Comparison of ENCODE assay signal across 23 cellular contexts in the genomic region with DNA sequence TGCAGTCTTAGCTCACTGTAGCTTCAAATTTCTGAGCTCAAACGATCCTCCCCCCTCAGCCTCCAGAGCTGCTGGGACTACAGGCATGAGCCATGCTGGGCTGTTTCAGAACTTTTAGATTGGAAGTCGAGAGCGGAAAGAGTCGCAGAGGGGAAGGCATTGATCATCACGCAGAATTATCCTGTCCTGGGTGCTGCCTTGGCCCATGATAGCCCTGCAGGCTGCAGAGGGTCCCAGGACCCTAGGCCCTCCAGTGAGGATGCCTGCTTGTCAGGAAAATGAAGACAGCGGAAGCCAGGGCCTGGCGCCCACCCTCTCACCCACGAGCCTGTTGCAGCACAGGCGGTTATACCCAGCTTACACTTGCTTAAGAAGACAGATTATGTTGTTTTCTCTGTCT. TPM values are rescaled to one million over a fixed set of nuclear protein-coding genes. Genes with fewer than 3 reads are reported as not detected.
DNase-seq lines count a peak whose midpoint lies in the region; ATAC-seq and TF ChIP-seq lines count a peak whose summit lies in the region.
"Had no signal": no experiment of that assay in that cellular context is flagged by ENCODE, and none has a peak within 500 bp of the region (broad histone marks: within the 10 kb centered on the region; RNA-seq: fewer than 3 reads in every experiment).

No MANE protein-coding gene starts in this region.

- H3K9me3 Mint-ChIP-seq in activated CD4-positive, alpha-beta T cell treated with anti-CD3 and anti-CD28 coated beads, Interleukin-2, amount 10 ng/mL, durations not matched to agents 24 days and 14 days: no peaks in the 10 kb centered on the region
- no peaks in the 10 kb centered on the region for H3K9me3 Mint-ChIP-seq in CD4-positive, alpha-beta T cell
- H3K9me3 Mint-ChIP-seq in activated naive CD8-positive, alpha-beta T cell treated with anti-CD3 and anti-CD28 coated beads for 36 hours: no peaks in the 10 kb centered on the region
- H3K9me3 Mint-ChIP-seq in natural killer cell: no peaks in the 10 kb centered on the region
- H3K9me3 Mint-ChIP-seq: brain, type B pancreatic cell had no signal

- POLR2A ChIA-PET in CD4-positive, alpha-beta T cell (lab: Charles Lee): interaction anchor here (2.1 to 2.3 kb wide), 2 partner anchors 10 to 75 kb away, joined by 9 to 18 read pairs; a partner anchor contains a TSS

- ATAC-seq in CD4-positive, alpha-beta T cell (ENCODE audit: poor library complexity): no peak
- ATAC-seq in natural killer cell (no peak), GM21360 (IDR thresholded peaks at IDR 0.05; ENCODE audit: unreplicated experiment) (no peak), HG03139 (IDR thresholded peaks at IDR 0.05; ENCODE audit: unreplicated experiment) (no peak)
- ATAC-seq: gastrocnemius medialis had no signal

- no peak for TF ChIP-seq CTCF in CD4-positive, alpha-beta T cell (IDR thresholded peaks at IDR 0.05)
- TF ChIP-seq CTCF in natural killer cell (IDR thresholded peaks at IDR 0.05): no peak

- DNase-seq in activated CD4-positive, alpha-beta T cell treated with anti-CD3 and anti-CD28 coated beads, Interleukin-2, amount 10 ng/mL, durations not matched to agents 24 days and 14 days: no peak
- no peak for DNase-seq in activated CD4-positive, alpha-beta T cell treated with anti-CD3 and anti-CD28 coated beads for 4 hours
- no peak for DNase-seq in CD4-positive, alpha-beta T cell
- no peak for DNase-seq in activated naive CD8-positive, alpha-beta T cell treated with anti-CD3 and anti-CD28 coated beads for 36 hours
- no peak for DNase-seq in natural killer cell
- DNase-seq in EL: no peak
- DNase-seq: activated CD4-positive, alpha-beta T cell treated with anti-CD3 and anti-CD28 coated beads for 48 hours; gastrocnemius medialis; hypothalamus; IMR-90; NCI-H1105; NCI-H2029 treated with DMSO at 0.1 percent for 48 hours; NCI-H345; NCI-H82; retina; SHP77 treated with DMSO at 0.1 percent for 48 hours; stimulated activated CD4-positive, alpha-beta T cell treated with anti-CD3 and anti-CD28 coated beads, Interleukin-4, amount 100 ng/mL, for 4 hours had no signal

- H3K27ac Mint-ChIP-seq in activated CD4-positive, alpha-beta T cell treated with anti-CD3 and anti-CD28 coated beads, Interleukin-2, amount 10 ng/mL, durations not matched to agents 24 days and 14 days: peak overlapping the region; percentile 10
- H3K27ac Mint-ChIP-seq in CD4-positive, alpha-beta T cell: peak overlapping the region; percentile 77
- H3K27ac Mint-ChIP-seq in activated naive CD8-positive, alpha-beta T cell treated with anti-CD3 and anti-CD28 coated beads for 36 hours: peak overlapping the region; percentile 57
- H3K27ac Mint-ChIP-seq in natural killer cell: peak overlapping the region; percentile 88 to 96
- H3K27ac Mint-ChIP-seq: B cell had no signal

- no peaks in the 10 kb centered on the region for H3K9me3 ChIP-seq in CD4-positive, alpha-beta T cell (ENCODE audit: control insufficient read depth, low read length)
- H3K9me3 ChIP-seq: esophagus muscularis mucosa, gastrocnemius medialis had no signal

- no peaks in the 10 kb centered on the region for H3K27me3 ChIP-seq in CD4-positive, alpha-beta T cell (ENCODE audit: control insufficient read depth, insufficient read depth, low read length)
- H3K27me3 ChIP-seq: esophagus muscularis mucosa, gastrocnemius medialis had no signal

- H3K27me3 Mint-ChIP-seq in activated CD4-positive, alpha-beta T cell treated with anti-CD3 and anti-CD28 coated beads, Interleukin-2, amount 10 ng/mL, durations not matched to agents 24 days and 14 days: no peaks in the 10 kb centered on the region
- H3K27me3 Mint-ChIP-seq in CD4-positive, alpha-beta T cell: no peaks in the 10 kb centered on the region
- no peaks in the 10 kb centered on the region for H3K27me3 Mint-ChIP-seq in activated naive CD8-positive, alpha-beta T cell treated with anti-CD3 and anti-CD28 coated beads for 36 hours
- H3K27me3 Mint-ChIP-seq in natural killer cell (ENCODE audit: low read depth in 2 of 2): no peaks in the 10 kb centered on the region
- H3K27me3 Mint-ChIP-seq: B cell, brain, type B pancreatic cell had no signal

- peaks cover 59% of the 10 kb centered on the region for H3K4me1 Mint-ChIP-seq in activated CD4-positive, alpha-beta T cell treated with anti-CD3 and anti-CD28 coated beads, Interleukin-2, amount 10 ng/mL, durations not matched to agents 24 days and 14 days
- peaks cover 83% of the 10 kb centered on the region for H3K4me1 Mint-ChIP-seq in CD4-positive, alpha-beta T cell (ENCODE audit: low read depth)
- peaks cover 56% of the 10 kb centered on the region for H3K4me1 Mint-ChIP-seq in activated naive CD8-positive, alpha-beta T cell treated with anti-CD3 and anti-CD28 coated beads for 36 hours
- H3K4me1 Mint-ChIP-seq in natural killer cell: peaks cover 91 to 93% of the 10 kb centered on the region in 2 donors

- intact Hi-C loops in activated CD4-positive, alpha-beta T cell treated with anti-CD3 and anti-CD28 coated beads, Interleukin-2, amount 10 ng/mL, durations not matched to agents 24 days and 14 days (cut with micrococcal nuclease): no loop called here
- intact Hi-C loops in CD4-positive, alpha-beta T cell (cut with DNase I, micrococcal nuclease): loop anchor here in 1 of 2 experiments (10.0 kb wide), 1 partner anchor 86 kb away; a partner anchor contains a TSS
- intact Hi-C loops in natural killer cell (cut with micrococcal nuclease): loop anchor here (5.0 to 10.0 kb wide), 2 partner anchors 83 to 146 kb away; a partner anchor contains a TSS

- peaks cover 41% of the 10 kb centered on the region for H3K36me3 Mint-ChIP-seq in activated CD4-positive, alpha-beta T cell treated with anti-CD3 and anti-CD28 coated beads, Interleukin-2, amount 10 ng/mL, durations not matched to agents 24 days and 14 days (ENCODE audit: low read depth)
- H3K36me3 Mint-ChIP-seq in CD4-positive, alpha-beta T cell (ENCODE audit: low read depth): peaks cover 27% of the 10 kb centered on the region
- peaks cover 36% of the 10 kb centered on the region for H3K36me3 Mint-ChIP-seq in activated naive CD8-positive, alpha-beta T cell treated with anti-CD3 and anti-CD28 coated beads for 36 hours
- no peaks in the 10 kb centered on the region for H3K36me3 Mint-ChIP-seq in natural killer cell

- H3K27ac ChIP-seq in CD4-positive, alpha-beta T cell (ENCODE audit: low read depth, low read length): no peak overlapping the region
- H3K27ac ChIP-seq: esophagus muscularis mucosa, gastrocnemius medialis had no signal

- CTCF ChIA-PET in CD4-positive, alpha-beta T cell (lab: Charles Lee): no interaction called here

- no peak overlapping the region for H3K4me3 Mint-ChIP-seq in activated CD4-positive, alpha-beta T cell treated with anti-CD3 and anti-CD28 coated beads, Interleukin-2, amount 10 ng/mL, durations not matched to agents 24 days and 14 days
- peak overlapping the region; percentile 32 for H3K4me3 Mint-ChIP-seq in CD4-positive, alpha-beta T cell
- H3K4me3 Mint-ChIP-seq in activated naive CD8-positive, alpha-beta T cell treated with anti-CD3 and anti-CD28 coated beads for 36 hours: no peak overlapping the region
- peak overlapping the region; percentile 89 for H3K4me3 Mint-ChIP-seq in natural killer cell
- H3K4me3 Mint-ChIP-seq: B cell, brain, type B pancreatic cell had no signal

RNA-seq across cellular contexts. Expression of a gene that starts 9.1 kb away (rescaled TPM):
- total RNA-seq in activated CD4-positive, alpha-beta T cell treated with anti-CD3 and anti-CD28 coated beads, Interleukin-2, amount 10 ng/mL, durations not matched to agents 24 days and 14 days: 17.1 and 17.8 TPM in 2 replicates
- 10 to 100 TPM; 10.2 to 10.9 TPM for total RNA-seq in CD4-positive, alpha-beta T cell
- 10 to 100 TPM; 10.1 to 10.5 TPM for total RNA-seq in activated naive CD8-positive, alpha-beta T cell treated with anti-CD3 and anti-CD28 coated beads for 36 hours
- 10 to 100 TPM; 44.8 to 60.9 (median 45.0) TPM for total RNA-seq in natural killer cell

Comparison
In these comparisons a context has a peak if more than half of its experiments do, and no peak if none do; other contexts are left out.
1. H3K27ac Mint-ChIP-seq: peak in every context shown above with its lines; median percentile 92 in natural killer cell; 77 in CD4-positive, alpha-beta T cell; 57 in activated naive CD8-positive, alpha-beta T cell treated with anti-CD3 and anti-CD28 coated beads for 36 hours; 10 in activated CD4-positive, alpha-beta T cell treated with anti-CD3 and anti-CD28 coated beads, Interleukin-2, amount 10 ng/mL, durations not matched to agents 24 days and 14 days.
2. H3K4me3 Mint-ChIP-seq: peak in CD4-positive, alpha-beta T cell (single experiment) and natural killer cell (single experiment); none in activated CD4-positive, alpha-beta T cell treated with anti-CD3 and anti-CD28 coated beads, Interleukin-2, amount 10 ng/mL, durations not matched to agents 24 days and 14 days (single experiment) and activated naive CD8-positive, alpha-beta T cell treated with anti-CD3 and anti-CD28 coated beads for 36 hours (single experiment).